ENCODE assay signal across 8 cellular contexts in genomic region chr14:49687942-49688700, GRCh38. TPM values are rescaled to one million over a fixed set of nuclear protein-coding genes. Genes with fewer than 3 reads are reported as not detected.
DNase-seq lines count a peak whose midpoint lies in the region; ATAC-seq and TF ChIP-seq lines count a peak whose summit lies in the region.

A gene with protein sequence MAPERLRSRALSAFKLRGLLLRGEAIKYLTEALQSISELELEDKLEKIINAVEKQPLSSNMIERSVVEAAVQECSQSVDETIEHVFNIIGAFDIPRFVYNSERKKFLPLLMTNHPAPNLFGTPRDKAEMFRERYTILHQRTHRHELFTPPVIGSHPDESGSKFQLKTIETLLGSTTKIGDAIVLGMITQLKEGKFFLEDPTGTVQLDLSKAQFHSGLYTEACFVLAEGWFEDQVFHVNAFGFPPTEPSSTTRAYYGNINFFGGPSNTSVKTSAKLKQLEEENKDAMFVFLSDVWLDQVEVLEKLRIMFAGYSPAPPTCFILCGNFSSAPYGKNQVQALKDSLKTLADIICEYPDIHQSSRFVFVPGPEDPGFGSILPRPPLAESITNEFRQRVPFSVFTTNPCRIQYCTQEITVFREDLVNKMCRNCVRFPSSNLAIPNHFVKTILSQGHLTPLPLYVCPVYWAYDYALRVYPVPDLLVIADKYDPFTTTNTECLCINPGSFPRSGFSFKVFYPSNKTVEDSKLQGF (minus strand): TSS chr14:49688214. CDS start chr14:49688203, 11 bp downstream.

- intact Hi-C loops in heart left ventricle (cut with DNase I) (loop anchor here in 3 of 10 donors (5.0 kb wide), 2 partner anchors 41 to 51 kb away; partner anchors contain the start of gene DNAAF2 (in 2 of the 3)), transverse colon (cut with DNase I; ENCODE audit: low total_unique reads) (no loop called here)

- peak; percentile 79 to 91 (median 89) for ATAC-seq in heart left ventricle

- DNase-seq in GM10266 (ENCODE audit: extremely low spot score) (peak; percentile 87), HEK293T (ENCODE audit: extremely low spot score) (peak; percentile 83), MV-4-11 (lab: John Stamatoyannopoulos, UW) (peak; percentile 55), SW480 (ENCODE audit: low spot score) (peak; percentile 69), heart left ventricle (peak; percentile 74 to 88 (median 77)), pons (ENCODE audit: low spot score) (peak; percentile 46), transverse colon (peak; percentile 78)
- DNase-seq in activated naive CD8-positive, alpha-beta T cell treated with anti-CD3 and anti-CD28 coated beads, Interleukin-2, amount 50 U/mL, for 16 hours (ENCODE audit: low read depth, low spot score): peak; percentile 61

- no peak for TF ChIP-seq EP300 in transverse colon (IDR thresholded peaks at IDR 0.05; ENCODE audit: low read depth)

- TF ChIP-seq CTCF in GM10266 (IDR thresholded peaks at IDR 0.05; ENCODE audit: control insufficient read depth, insufficient read depth, low read depth, missing control alignments) (no peak), heart left ventricle (IDR thresholded peaks at IDR 0.05) (peak in 5 of 12 donors; percentile 5 to 31 (median 14)), transverse colon (IDR thresholded peaks at IDR 0.05) (no peak)

- TF ChIP-seq POLR2A in heart left ventricle (IDR thresholded peaks at IDR 0.05): peak in 1 of 2 donors; percentile 34
- peak; percentile 14 for TF ChIP-seq POLR2A in transverse colon (IDR thresholded peaks at IDR 0.05)

- POLR2A ChIA-PET in HEK293T (lab: Yijun Ruan, JAX): interaction anchor here (0.7 to 5.1 kb wide), 19 partner anchors 8 to 174 kb away, joined by 3 to 77 read pairs (median 4); partner anchors contain the start of genes KLHDC2, MGAT2, RPL36AL and RPS29

- H3K27ac ChIP-seq in heart left ventricle: peak within 1 kb of the TSS; percentile 45 to 89 (median 77)
- peak within 1 kb of the TSS; percentile 79 to 81 (median 80) for H3K27ac ChIP-seq in transverse colon

- H3K4me1 ChIP-seq in heart left ventricle (peaks cover 0 to 20% (median 7%) of the 10 kb centered on the region in 12 donors), transverse colon (peaks cover 0 to 25% (median 5%) of the 10 kb centered on the region in 4 donors)

- H3K4me3 ChIP-seq in heart left ventricle (peak within 1 kb of the TSS; percentile 55 to 83 (median 74)), transverse colon (peak within 1 kb of the TSS; percentile 61 to 79 (median 72))

- in situ Hi-C loops in transverse colon (cut with MboI; ENCODE audit: low pct_ligation_motif_present in 1 of 4, low pct_unique_long_range_greater_than_20kb in 1 of 4, low sequenced_read_pairs in 3 of 4): no loop called here

- no peaks in the 10 kb centered on the region for H3K36me3 ChIP-seq in heart left ventricle
- no peaks in the 10 kb centered on the region for H3K36me3 ChIP-seq in transverse colon

- no peaks in the 10 kb centered on the region for H3K27me3 ChIP-seq in heart left ventricle
- no peaks in the 10 kb centered on the region for H3K27me3 ChIP-seq in transverse colon

- CTCF ChIA-PET in HEK293T (lab: Yijun Ruan, JAX): no interaction called here

- H3K9me3 ChIP-seq in heart left ventricle (no peaks in the 10 kb centered on the region), transverse colon (no peaks in the 10 kb centered on the region)

- WGBS in heart left ventricle, 4 donors: 4 to 15% (median 5%) methylated on average over 23 to 67 of the region's 67 CpGs
- 14 to 100% methylated on average over 1 to 54 of the region's 67 CpGs for WGBS in transverse colon (ENCODE audit: low coverage in 1 of 2), 2 donors

TF ChIP-seq in HEK293T, 16 proteins besides CTCF, POLR2A, EP300 and RAD21:
- TF ChIP-seq TARDBP (IDR thresholded peaks at IDR 0.05): no peak
- TF ChIP-seq L3MBTL2 (conservative IDR thresholded peaks at IDR 0.05): peak; percentile 94
- no peak for TF ChIP-seq FOXA1 (IDR thresholded peaks at IDR 0.05)

RNA-seq across cellular contexts. Expression of the gene that starts here (rescaled TPM):
- total RNA-seq in heart left ventricle (1 to 10 TPM in 4 of 9 donors, under 1 TPM in 4, not detected in 1; 0.25 to 3.4 (median 0.91) TPM), transverse colon (1 to 10 TPM in 2 of 4 donors, not detected in 2; 5.7 to 9.2 TPM)
- polyA plus RNA-seq in heart left ventricle: 1 to 10 TPM in 1 of 2 donors, under 1 TPM in 1; 0.88 to 1.2 TPM

Comparison
In these comparisons a context has a peak if more than half of its experiments do, and no peak if none do; other contexts are left out.
1. Peak in every context shown above with its lines: DNase-seq, ATAC-seq, H3K4me3 ChIP-seq and H3K27ac ChIP-seq.